In genomic region chrX:17160971-17161370, GRCh38 we compare ENCODE assay signal across 1 cellular context.
TF ChIP-seq lines count a peak whose summit lies in the region.

No MANE protein-coding gene starts in this region.

TF ChIP-seq in H1, 55 proteins besides CTCF, POLR2A, EP300 and RAD21:
- TF ChIP-seq CREB1 (IDR thresholded peaks at IDR 0.05): no peak
- no peak for TF ChIP-seq FOSL1 (IDR thresholded peaks at IDR 0.05; ENCODE audit: insufficient read depth, low read depth, low read length)
- no peak for TF ChIP-seq RXRA (IDR thresholded peaks at IDR 0.05; ENCODE audit: insufficient read depth, low read depth, low read length)
- no peak for TF ChIP-seq SIRT6 (IDR thresholded peaks at IDR 0.05; ENCODE audit: low read length)
- no peak for TF ChIP-seq SP4 (IDR thresholded peaks at IDR 0.05; ENCODE audit: low read length)
- no peak for TF ChIP-seq CBX8 (IDR thresholded peaks at IDR 0.05; ENCODE audit: borderline replicate concordance, low read depth, low read length)
- TF ChIP-seq ATF3 (IDR thresholded peaks at IDR 0.05; ENCODE audit: insufficient read depth, low read depth, low read length): no peak
- TF ChIP-seq JUND (IDR thresholded peaks at IDR 0.05; ENCODE audit: low read length): no peak
- no peak for TF ChIP-seq PHF8 (conservative IDR thresholded peaks at IDR 0.05; ENCODE audit: low read depth, low read length)
- TF ChIP-seq E2F6 (IDR thresholded peaks at IDR 0.05): no peak
- no peak for TF ChIP-seq HDAC2 (IDR thresholded peaks at IDR 0.05; ENCODE audit: borderline replicate concordance in 1 of 2, low read depth in 2 of 2, low read length in 2 of 2)
- no peak for TF ChIP-seq SIX5 (IDR thresholded peaks at IDR 0.05; ENCODE audit: low read depth, low read length)
- no peak for TF ChIP-seq BRCA1 (IDR thresholded peaks at IDR 0.05; ENCODE audit: low read depth, low read length)
- TF ChIP-seq NRF1 (IDR thresholded peaks at IDR 0.05; ENCODE audit: low read depth, low read length): no peak
